23 cellular contexts compared by ENCODE assay signal in the genomic region with DNA sequence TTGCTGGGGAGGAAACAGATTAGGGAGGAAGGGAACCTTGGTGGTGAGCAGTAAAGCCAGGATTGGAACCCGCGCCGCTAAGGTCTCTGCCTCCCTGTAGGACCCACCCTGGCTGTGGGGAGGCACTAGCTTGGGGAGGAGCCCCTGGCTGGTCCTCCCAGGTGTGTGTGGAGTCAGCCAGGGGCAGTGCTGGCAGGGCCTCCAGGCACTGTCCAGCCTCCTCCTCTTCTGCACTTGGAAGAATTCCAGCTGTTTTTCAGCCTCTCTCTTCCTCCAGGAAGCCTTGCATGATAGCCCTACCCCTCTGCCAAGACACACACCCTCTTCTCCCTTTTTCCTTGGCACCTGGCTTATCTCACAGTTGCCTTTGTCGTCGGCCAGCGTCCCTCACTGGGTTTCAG. TPM values are rescaled to one million over a fixed set of nuclear protein-coding genes. Genes with fewer than 3 reads are reported as not detected.
DNase-seq lines count a peak whose midpoint lies in the region; ATAC-seq and TF ChIP-seq lines count a peak whose summit lies in the region.
"Had no signal": no experiment of that assay in that cellular context is flagged by ENCODE, and none has a peak within 500 bp of the region (broad histone marks: within the 10 kb centered on the region; RNA-seq: fewer than 3 reads in every experiment).

No MANE protein-coding gene starts in this region.

- no peak overlapping the region for H3K9ac ChIP-seq in PC-3 (ENCODE audit: low read length)

- H3K79me2 ChIP-seq in PC-3 (ENCODE audit: low read length): no peaks in the 10 kb centered on the region

- peaks cover 0 to 23% (median 8%) of the 10 kb centered on the region in 12 donors for H3K4me1 ChIP-seq in heart left ventricle
- peaks cover 8% of the 10 kb centered on the region for H3K4me1 ChIP-seq in mucosa of descending colon (ENCODE audit: low read depth)
- H3K4me1 ChIP-seq in upper lobe of left lung: peaks cover 62 to 73% (median 67%) of the 10 kb centered on the region in 4 donors
- H3K4me1 ChIP-seq in PC-3 (ENCODE audit: insufficient read depth, low read length): no peaks in the 10 kb centered on the region
- H3K4me1 ChIP-seq in spleen: peaks cover 4 to 87% (median 52%) of the 10 kb centered on the region in 6 donors
- H3K4me1 ChIP-seq: tibial artery had no signal

- CTCF ChIA-PET in PC-3 (lab: Charles Lee): no interaction called here

- no TSS peak for BruUV-seq in PC-3 (replicated peaks; lab: Mats Ljungman, UMichigan)

- H2AFZ ChIP-seq in PC-3 (ENCODE audit: low read length): no peak overlapping the region

- H3K9me2 ChIP-seq in PC-3 (replicated peaks; ENCODE audit: low read length): no peaks in the 10 kb centered on the region

- H3K4me3 ChIP-seq in heart left ventricle (no peak overlapping the region), coronary artery (no peak overlapping the region), mucosa of descending colon (no peak overlapping the region), upper lobe of left lung (no peak overlapping the region), PC-3 (ENCODE audit: low read length) (no peak overlapping the region), spleen (no peak overlapping the region)
- H3K4me3 ChIP-seq: esophagus muscularis mucosa, tibial artery had no signal

- DNase-seq in Right ventricle myocardium inferior (ENCODE audit: missing footprints): peak; percentile 31
- no peak for DNase-seq in heart left ventricle
- peak; percentile 60 for DNase-seq in coronary artery (ENCODE audit: low spot score)
- DNase-seq in mucosa of descending colon: no peak
- DNase-seq in upper lobe of left lung: no peak
- no peak for DNase-seq in PC-3
- DNase-seq in NCI-H226: no peak
- DNase-seq in spleen: no peak
- DNase-seq: activated CD4-positive, CD25-positive, alpha-beta regulatory T cell treated with anti-CD3 and anti-CD28 coated beads, Interleukin-2, amount 50 U/mL, for 72 hours; NCI-H2081; NCI-H510A treated with DMSO at 0.1 percent for 48 hours; stimulated activated CD4-positive, alpha-beta T cell treated with anti-CD3 and anti-CD28 coated beads, Interleukin-15, amount 100 ng/mL, for 24 hours; stimulated activated naive B cell treated with anti-CD40 and anti-IgM and Interleukin-4, amounts not matched to agents 10 μg/mL and 1 μg/mL and 100 μg/mL, for 72 hours; tibial artery had no signal

- H3K4me2 ChIP-seq in PC-3 (ENCODE audit: low read length): no peak overlapping the region

- no peaks in the 10 kb centered on the region for H3K36me3 ChIP-seq in heart left ventricle
- H3K36me3 ChIP-seq in mucosa of descending colon (ENCODE audit: low read depth): no peaks in the 10 kb centered on the region
- no peaks in the 10 kb centered on the region for H3K36me3 ChIP-seq in upper lobe of left lung
- no peaks in the 10 kb centered on the region for H3K36me3 ChIP-seq in PC-3 (ENCODE audit: low read depth, low read length)
- H3K36me3 ChIP-seq in spleen: no peaks in the 10 kb centered on the region
- H3K36me3 ChIP-seq: esophagus muscularis mucosa, tibial artery had no signal

- peaks cover 0 to 12% (median 2%) of the 10 kb centered on the region in 9 donors for H3K27me3 ChIP-seq in heart left ventricle
- H3K27me3 ChIP-seq in upper lobe of left lung: no peaks in the 10 kb centered on the region
- H3K27me3 ChIP-seq in PC-3 (ENCODE audit: low read length): 0 out of 2 replicates have a peak, but pooled peaks cover 4% of the 10 kb centered on the region
- H3K27me3 ChIP-seq in spleen (replicated peaks in 1 of 7): peaks cover 0 to 30% (median 0%) of the 10 kb centered on the region in 7 donors

- POLR2A ChIA-PET in PC-3 (lab: Charles Lee; ENCODE audit: unreplicated experiment): no interaction called here

- ATAC-seq in Right ventricle myocardium inferior (peak; percentile 20), heart left ventricle (no peak), mucosa of descending colon (peak; percentile 75), upper lobe of left lung (ENCODE audit: low FRiP score in 2 of 2) (no peak), PC-3 (no peak)
- ATAC-seq: activated T-helper 17 cell treated with anti-CD3 and anti-CD28 coated beads, Interleukin-2, amount 50 U/mL, for 72 hours; natural killer cell treated with Interleukin-12 subunit alpha and Interleukin-12 subunit beta and Interleukin-15 and Interleukin-18, amount 100 ng/mL, for 72 hours; stimulated activated naive B cell treated with anti-CD40 and anti-IgM and Interleukin-4, amounts not matched to agents 10 μg/mL and 1 μg/mL and 100 μg/mL, for 72 hours had no signal

- no peaks in the 10 kb centered on the region for H3F3A ChIP-seq in PC-3 (ENCODE audit: low read length, unreplicated experiment)

- no peaks in the 10 kb centered on the region for H4K20me1 ChIP-seq in PC-3 (ENCODE audit: low read length)

- no peaks in the 10 kb centered on the region for H3K9me3 ChIP-seq in heart left ventricle
- H3K9me3 ChIP-seq in mucosa of descending colon: no peaks in the 10 kb centered on the region
- no peaks in the 10 kb centered on the region for H3K9me3 ChIP-seq in upper lobe of left lung
- H3K9me3 ChIP-seq in PC-3 (ENCODE audit: low read length): no peaks in the 10 kb centered on the region
- no peaks in the 10 kb centered on the region for H3K9me3 ChIP-seq in spleen
- H3K9me3 ChIP-seq: esophagus muscularis mucosa, tibial artery had no signal

- TF ChIP-seq CTCF in heart left ventricle (IDR thresholded peaks at IDR 0.05) (no peak), coronary artery (IDR thresholded peaks at IDR 0.05) (no peak), mucosa of descending colon (IDR thresholded peaks at IDR 0.05) (no peak), upper lobe of left lung (IDR thresholded peaks at IDR 0.05) (no peak), PC-3 (conservative IDR thresholded peaks at IDR 0.05; ENCODE audit: low read depth, low read length) (no peak), spleen (IDR thresholded peaks at IDR 0.05 in 8 of 11, conservative IDR thresholded peaks at IDR 0.05 in 3 of 11) (no peak)

- intact Hi-C loops in Right ventricle myocardium inferior (cut with DNase I) (no loop called here), heart left ventricle (cut with DNase I) (no loop called here), mucosa of descending colon (cut with DNase I, micrococcal nuclease) (no loop called here), PC-3 (cut with micrococcal nuclease) (no loop called here), spleen (cut with DNase I; ENCODE audit: low total_unique reads) (no loop called here)

- 42 to 70% (median 62%) methylated on average over 6 of the region's 6 CpGs for WGBS in heart left ventricle, 4 donors
- 45 to 64% methylated on average over 3 to 6 of the region's 6 CpGs for WGBS in upper lobe of left lung, 2 donors
- WGBS in spleen, 5 donors: 66 to 93% (median 77%) methylated on average over 6 of the region's 6 CpGs

- no peak for TF ChIP-seq POLR2A in heart left ventricle (IDR thresholded peaks at IDR 0.05)
- no peak for TF ChIP-seq POLR2A in upper lobe of left lung (IDR thresholded peaks at IDR 0.05)
- no peak for TF ChIP-seq POLR2A in spleen (IDR thresholded peaks at IDR 0.05)

- H3K27ac ChIP-seq in heart left ventricle (no peak overlapping the region), coronary artery (no peak overlapping the region), upper lobe of left lung (peak overlapping the region; percentile 46 to 82 (median 57)), PC-3 (ENCODE audit: low read length) (no peak overlapping the region), spleen (peak overlapping the region in 3 of 8 donors; percentile 1 to 18 (median 13))
- H3K27ac ChIP-seq: esophagus muscularis mucosa, HL-60, tibial artery had no signal

- no peak for TF ChIP-seq EP300 in upper lobe of left lung (IDR thresholded peaks at IDR 0.05)

RNA-seq across cellular contexts. Expression of a gene that starts 34.8 kb away (rescaled TPM):
- not detected for total RNA-seq in Right ventricle myocardium inferior
- total RNA-seq in heart left ventricle: not detected
- polyA plus RNA-seq in heart left ventricle: not detected
- not detected for total RNA-seq in mucosa of descending colon
- total RNA-seq in upper lobe of left lung: not detected
- not detected in 2 replicates for total RNA-seq in PC-3 (2014; rRNA removed)
- not detected for total RNA-seq in spleen
- polyA plus RNA-seq in spleen: not detected
- total RNA-seq: activated T-helper 17 cell treated with anti-CD3 and anti-CD28 coated beads, Interleukin-2, amount 50 U/mL, for 72 hours; bronchial epithelial cell; esophagus muscularis mucosa; glomerular endothelial cell; natural killer cell treated with Interleukin-12 subunit alpha and Interleukin-12 subunit beta and Interleukin-15 and Interleukin-18, amount 100 ng/mL, for 72 hours; pulmonary artery endothelial cell; T-helper 2 cell treated with Interferon-gamma antibody and Interleukin-4, amounts not matched to agents 100 ng/mL and 5 ng/mL, for 36 hours had no signal
- polyA plus RNA-seq: AG04450 had no signal

RNA-seq across cellular contexts. Expression of a gene that starts 52.2 kb away (rescaled TPM):
- total RNA-seq in Right ventricle myocardium inferior: 1.2 TPM
- 10 to 100 TPM in 1 of 9 donors, 1 to 10 TPM in 3, under 1 TPM in 3, not detected in 2; 0.50 to 10.9 (median 1.1) TPM for total RNA-seq in heart left ventricle
- under 1 TPM; 0.11 to 0.28 TPM for polyA plus RNA-seq in heart left ventricle
- 10 to 100 TPM in 1 of 3 donors, 1 to 10 TPM in 2; 2.4 to 22.4 (median 4.7) TPM for total RNA-seq in mucosa of descending colon
- 1 to 10 TPM in 5 of 6 donors, not detected in 1; 1.4 to 6.4 (median 3.5) TPM for total RNA-seq in upper lobe of left lung
- total RNA-seq in PC-3 (2014; rRNA removed): 271 and 304 TPM in 2 replicates
- 10 to 100 TPM in 1 of 7 donors, 1 to 10 TPM in 6; 2.3 to 11.9 (median 6.2) TPM for total RNA-seq in spleen
- polyA plus RNA-seq in spleen: 10 to 100 TPM in 1 of 3 donors, 1 to 10 TPM in 2; 2.1 to 11.3 (median 7.2) TPM

Comparison
In these comparisons a context has a peak if more than half of its experiments do, and no peak if none do; other contexts are left out.
1. ATAC-seq: peak in Right ventricle myocardium inferior (single experiment) and mucosa of descending colon (single experiment); none in heart left ventricle (0 of 4), upper lobe of left lung (0 of 2) and PC-3 (single experiment).
2. DNase-seq: peak in Right ventricle myocardium inferior (single experiment) and coronary artery (single experiment); none in heart left ventricle (0 of 5), mucosa of descending colon (0 of 3), upper lobe of left lung (0 of 2), PC-3 (single experiment), NCI-H226 (single experiment) and spleen (single experiment).
3. H3K27ac ChIP-seq: peak in upper lobe of left lung (4 of 4); none in heart left ventricle (0 of 12), coronary artery (0 of 2) and PC-3 (single experiment).
4. RNA of a gene that starts 52.2 kb away (total RNA-seq): 271 to 304 TPM in PC-3; 2.3 to 11.9 TPM in spleen, 2.4 to 22.4 TPM in mucosa of descending colon, 1.4 to 6.4 TPM in upper lobe of left lung, 1.2 TPM in Right ventricle myocardium inferior (single experiment) and 0.50 to 10.9 TPM in heart left ventricle; every median in the first group is over 10 times any median in the second.